16 cellular contexts compared by ENCODE assay signal in the genomic region with DNA sequence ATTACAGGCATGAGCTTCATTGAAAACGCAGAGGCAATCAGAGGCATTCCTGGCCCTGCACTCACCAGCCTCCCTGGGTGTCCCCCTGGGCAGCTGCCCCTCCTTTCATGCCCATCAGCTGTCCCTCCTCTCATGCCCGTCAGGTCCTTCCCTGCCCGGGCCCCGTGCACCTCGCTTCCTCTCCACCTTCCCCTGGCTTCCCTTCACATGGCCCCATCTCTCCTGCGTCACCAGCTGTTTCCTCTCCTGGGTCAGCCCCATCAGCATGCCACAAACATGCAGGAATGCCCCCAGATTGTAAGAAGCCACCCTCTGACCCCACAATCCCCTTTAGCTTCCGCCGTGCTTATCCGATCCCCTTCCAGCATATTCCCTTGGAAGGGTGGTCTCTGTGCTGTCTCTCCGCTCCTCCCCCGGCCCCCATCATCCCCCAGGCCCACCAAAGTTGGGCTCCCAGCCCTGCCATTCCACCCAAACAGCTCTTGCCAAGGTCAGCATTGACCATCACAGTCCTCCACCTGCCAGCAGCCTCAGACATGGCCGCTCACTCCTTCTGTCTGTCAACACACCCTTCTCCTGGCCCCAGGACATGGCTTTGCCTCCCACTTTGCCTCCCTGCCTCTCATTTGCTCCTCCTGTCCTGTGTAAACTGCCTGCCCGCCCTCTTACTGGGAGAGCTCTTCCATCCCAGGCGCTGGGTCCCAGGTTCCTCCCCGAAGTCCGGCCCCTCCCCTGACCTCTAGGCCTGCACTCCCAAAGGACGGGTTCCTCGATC.
DNase-seq lines count a peak whose midpoint lies in the region; ATAC-seq and TF ChIP-seq lines count a peak whose summit lies in the region.
"Had no signal": no experiment of that assay in that cellular context is flagged by ENCODE, and none has a peak within 500 bp of the region (broad histone marks: within the 10 kb centered on the region; RNA-seq: fewer than 3 reads in every experiment).

No MANE protein-coding gene starts in this region.

- no peak overlapping the region for H4K8ac ChIP-seq in neuronal stem cell (ENCODE audit: low read depth, low read length)

- WGBS in neuronal stem cell (ENCODE audit: extremely low coverage in 2 of 2, insufficient read length in 2 of 2, insufficient replicate concordance in 1 of 2), 2 donors, result no CpG with 5 or more reads among the region's 18 CpGs

- H4K20me1 ChIP-seq in BLaER1 treated with 17β-estradiol and CSF1 and Interleukin-3, amounts not matched to agents 10 nM and 100 nM, result peaks cover 0 to 4% (median 0%) of the 10 kb centered on the region in 11 experiments; a peak in 2 of 22 replicates
- H4K20me1 ChIP-seq in HCT116 (ENCODE audit: insufficient read depth), result no peaks in the 10 kb centered on the region

- H3K9me3 Mint-ChIP-seq in endothelial cell (ENCODE audit: unreplicated experiment) (no peaks in the 10 kb centered on the region), HFFc6 (no peaks in the 10 kb centered on the region)
- H3K9me3 Mint-ChIP-seq: naive thymus-derived CD4-positive, alpha-beta T cell had no signal

- H3K27me3 Mint-ChIP-seq in endothelial cell (ENCODE audit: unreplicated experiment) (peaks cover 4% of the 10 kb centered on the region), HFFc6 (ENCODE audit: insufficient read depth) (peaks cover 14% of the 10 kb centered on the region)

- DNase-seq in HCT116 (ENCODE audit: low read depth, low spot score) (no peak), endothelial cell (ENCODE audit: low spot score) (no peak), neuronal stem cell (ENCODE audit: low spot score) (no peak), MG63 (no peak), CD1c-positive myeloid dendritic cell (ENCODE audit: extremely low spot score) (no peak), HFFc6 (no peak)
- DNase-seq: activated CD4-positive, CD25-positive, alpha-beta regulatory T cell; DMS153; naive thymus-derived CD4-positive, alpha-beta T cell; NCI-H187 treated with DMSO at 0.1 percent for 48 hours; NCI-H748 treated with DMSO at 0.1 percent for 48 hours; right cardiac atrium; stimulated activated CD4-positive, alpha-beta T cell treated with anti-CD3 and anti-CD28 coated beads, Interleukin-4, amount 100 ng/mL, for 4 hours had no signal

- no TSS peak for BruUV-seq in HCT116 (replicated peaks; lab: Mats Ljungman, UMichigan)

- peaks cover 0 to 46% (median 14%) of the 10 kb centered on the region in 11 experiments; a peak in 12 of 22 replicates for H3K27me3 ChIP-seq in BLaER1 treated with 17β-estradiol and CSF1 and Interleukin-3, amounts not matched to agents 10 nM and 100 nM
- no peaks in the 10 kb centered on the region for H3K27me3 ChIP-seq in HCT116 (ENCODE audit: insufficient read depth, low read length)
- peaks cover 0 to 2% (median 0%) of the 10 kb centered on the region in 3 experiments for H3K27me3 ChIP-seq in neuronal stem cell (ENCODE audit: control insufficient read depth in 3 of 3, insufficient read depth in 3 of 3, low read depth in 1 of 3, low read length in 3 of 3)
- H3K27me3 ChIP-seq in MG63, result no peaks in the 10 kb centered on the region

- H3K4me1 Mint-ChIP-seq in endothelial cell (ENCODE audit: unreplicated experiment) (peaks cover 10% of the 10 kb centered on the region), HFFc6 (ENCODE audit: low read depth) (peaks cover 23% of the 10 kb centered on the region)

- H3K9me2 ChIP-seq in HCT116 (ENCODE audit: insufficient read depth), result no peaks in the 10 kb centered on the region

- POLR2A ChIA-PET in HCT116 (lab: Charles Lee), result interaction anchor here (1.3 kb wide), 1 partner anchor 99 kb away, joined by 3 read pairs; the partner anchor contains the start of gene IER5L

- H3K4me3 Mint-ChIP-seq in endothelial cell (ENCODE audit: unreplicated experiment) (no peak overlapping the region), HFFc6 (no peak overlapping the region)
- H3K4me3 Mint-ChIP-seq: naive thymus-derived CD4-positive, alpha-beta T cell had no signal

- no peak for TF ChIP-seq RAD21 in HCT116 (IDR thresholded peaks at IDR 0.05; ENCODE audit: low read depth)

- intact Hi-C loops in HCT116 (cut with micrococcal nuclease), result loop anchor here (5.0 kb wide), 1 partner anchor 211 kb away; no protein-coding TSS in a partner anchor

- H3K4me3 ChIP-seq in BLaER1 treated with 17β-estradiol and CSF1 and Interleukin-3, amounts not matched to agents 10 nM and 100 nM, result peak overlapping the region in 1 of 10 experiments; percentile 31; a peak in 1 of 20 replicates
- H3K4me3 ChIP-seq in HCT116 (replicated peaks in 1 of 2; ENCODE audit: low read depth in 1 of 2, low read length in 2 of 2) (no peak overlapping the region), neuronal stem cell (ENCODE audit: low read length in 2 of 2) (no peak overlapping the region), MG63 (no peak overlapping the region)
- H3K4me3 ChIP-seq: esophagus muscularis mucosa had no signal

- H3K4ac ChIP-seq in neuronal stem cell (ENCODE audit: low read length), result no peak overlapping the region

- peak overlapping the region; percentile 6 for H2BK15ac ChIP-seq in neuronal stem cell (ENCODE audit: low read length)

- no peak overlapping the region for H2BK12ac ChIP-seq in neuronal stem cell (ENCODE audit: low read length)

- H2BK120ac ChIP-seq in neuronal stem cell (ENCODE audit: low read depth, low read length), result no peak overlapping the region

- peak overlapping the region; percentile 17 for H3K23ac ChIP-seq in neuronal stem cell (ENCODE audit: low read depth, low read length, poor library complexity)

- no peak for TF ChIP-seq POLR2A in HCT116 (IDR thresholded peaks at IDR 0.05; ENCODE audit: borderline replicate concordance, extremely low read depth, insufficient read depth, insufficient read length)

- H3K27ac Mint-ChIP-seq in endothelial cell (ENCODE audit: unreplicated experiment) (peak overlapping the region; percentile 24), HFFc6 (no peak overlapping the region)

- H3K18ac ChIP-seq in neuronal stem cell (ENCODE audit: low read length), result peak overlapping the region; percentile 23

- TF ChIP-seq CTCF in HCT116 (IDR thresholded peaks at IDR 0.05 in 2 of 3, conservative IDR thresholded peaks at IDR 0.05 in 1 of 3; ENCODE audit: borderline replicate concordance in 1 of 3, insufficient read depth in 1 of 3, low read depth in 2 of 3, low read length in 2 of 3) (no peak), endothelial cell (IDR thresholded peaks at IDR 0.05; ENCODE audit: unreplicated experiment) (no peak), HFFc6 (IDR thresholded peaks at IDR 0.05) (no peak)

- peaks cover 0 to 10% (median 0%) of the 10 kb centered on the region in 11 experiments; a peak in 3 of 22 replicates for H3K9me3 ChIP-seq in BLaER1 treated with 17β-estradiol and CSF1 and Interleukin-3, amounts not matched to agents 10 nM and 100 nM (replicated peaks in 1 of 11)
- H3K9me3 ChIP-seq in HCT116 (ENCODE audit: control insufficient read depth in 1 of 2, insufficient read depth in 1 of 2, low read depth in 1 of 2, low read length in 2 of 2), result no peaks in the 10 kb centered on the region
- peaks cover 6% of the 10 kb centered on the region in 2 donors for H3K9me3 ChIP-seq in neuronal stem cell (replicated peaks in 1 of 2; ENCODE audit: control insufficient read depth in 2 of 2, insufficient read depth in 1 of 2, low read depth in 1 of 2, low read length in 2 of 2)
- H3K9me3 ChIP-seq in MG63, result no peaks in the 10 kb centered on the region
- H3K9me3 ChIP-seq: esophagus muscularis mucosa had no signal

- H3K36me3 ChIP-seq in BLaER1 treated with 17β-estradiol and CSF1 and Interleukin-3, amounts not matched to agents 10 nM and 100 nM, result no peaks in the 10 kb centered on the region
- H3K36me3 ChIP-seq in HCT116 (ENCODE audit: control insufficient read depth in 1 of 2, insufficient read depth in 2 of 2, low read length in 2 of 2), result no peaks in the 10 kb centered on the region
- no peaks in the 10 kb centered on the region for H3K36me3 ChIP-seq in neuronal stem cell (replicated peaks in 1 of 2; ENCODE audit: control insufficient read depth in 2 of 2, insufficient read depth in 2 of 2, low read length in 2 of 2)
- H3K36me3 ChIP-seq in MG63, result no peaks in the 10 kb centered on the region
- H3K36me3 ChIP-seq: esophagus muscularis mucosa had no signal

- H3K14ac ChIP-seq in neuronal stem cell (ENCODE audit: low read length), result no peak overlapping the region

- H3K79me1 ChIP-seq in neuronal stem cell (ENCODE audit: low read depth, low read length), result no peaks in the 10 kb centered on the region

- peak overlapping the region in 2 of 11 experiments; percentile 8 to 29; a peak in 1 of 22 replicates for H3K9ac ChIP-seq in BLaER1 treated with 17β-estradiol and CSF1 and Interleukin-3, amounts not matched to agents 10 nM and 100 nM
- no peak overlapping the region for H3K9ac ChIP-seq in HCT116 (ENCODE audit: low read length)
- H3K9ac ChIP-seq in neuronal stem cell (ENCODE audit: low read depth, low read length, poor library complexity), result peak overlapping the region; percentile 45

- H3K4me1 ChIP-seq in BLaER1 treated with 17β-estradiol and CSF1 and Interleukin-3, amounts not matched to agents 10 nM and 100 nM, result peaks cover 77 to 92% (median 87%) of the 10 kb centered on the region in 10 experiments
- H3K4me1 ChIP-seq in HCT116 (ENCODE audit: control insufficient read depth in 1 of 2, insufficient read depth in 2 of 2, low read length in 2 of 2), result peaks cover 21 to 31% of the 10 kb centered on the region in 2 experiments
- H3K4me1 ChIP-seq in neuronal stem cell (ENCODE audit: control insufficient read depth in 2 of 2, insufficient read depth in 1 of 2, low read depth in 1 of 2, low read length in 2 of 2), result peaks cover 15 to 33% of the 10 kb centered on the region in 2 donors

- H2AFZ ChIP-seq in HCT116 (ENCODE audit: low read depth, low read length, poor library complexity, severe bottlenecking) (no peak overlapping the region), neuronal stem cell (ENCODE audit: low read length) (peak overlapping the region; percentile 49)

- no peak overlapping the region for H4K91ac ChIP-seq in neuronal stem cell (ENCODE audit: low read depth, low read length, poor library complexity)

- H2AK5ac ChIP-seq in neuronal stem cell (ENCODE audit: low read depth, low read length), result peak overlapping the region; percentile 15

- H3K36me3 Mint-ChIP-seq in endothelial cell (ENCODE audit: low read depth, unreplicated experiment) (no peaks in the 10 kb centered on the region), HFFc6 (ENCODE audit: low read depth) (no peaks in the 10 kb centered on the region)
- H3K36me3 Mint-ChIP-seq: naive thymus-derived CD4-positive, alpha-beta T cell had no signal

- peak overlapping the region; percentile 74 to 93 (median 88) for H3K4me2 ChIP-seq in BLaER1 treated with 17β-estradiol and CSF1 and Interleukin-3, amounts not matched to agents 10 nM and 100 nM
- 0 out of 2 replicates have a peak overlapping the region, but pooled peaks have one; percentile 27 for H3K4me2 ChIP-seq in HCT116 (ENCODE audit: low read length)
- no peak overlapping the region for H3K4me2 ChIP-seq in neuronal stem cell (ENCODE audit: insufficient read depth, low read length, poor library complexity, severe bottlenecking)

- CTCF ChIA-PET in HCT116 (lab: Charles Lee), result no interaction called here

- H2BK5ac ChIP-seq in neuronal stem cell (ENCODE audit: low read length), result no peak overlapping the region

- RAD21 ChIA-PET in HCT116 (lab: Charles Lee; ENCODE audit: low non-redundant PET in 1 of 2, low total read pairs in 2 of 2, uncharacterized antibody in 2 of 2, unreplicated experiment in 2 of 2), result interaction anchor here in 1 of 2 experiments (0.6 to 0.7 kb wide), 2 partner anchors 102 to 332 kb away, joined by 3 to 4 read pairs; no protein-coding TSS in a partner anchor

- no peak overlapping the region for H3K27ac ChIP-seq in BLaER1 treated with 17β-estradiol and CSF1 and Interleukin-3, amounts not matched to agents 10 nM and 100 nM
- H3K27ac ChIP-seq in HCT116 (ENCODE audit: low read depth, low read length) (no peak overlapping the region), neuronal stem cell (replicated peaks; ENCODE audit: low read length) (no peak overlapping the region)
- H3K27ac ChIP-seq: esophagus muscularis mucosa had no signal

- H3K79me2 ChIP-seq in HCT116 (ENCODE audit: insufficient read depth, low read length), result no peaks in the 10 kb centered on the region

- no peak for ATAC-seq in HCT116
- no peak for ATAC-seq in GM21576 (IDR thresholded peaks at IDR 0.05; ENCODE audit: unreplicated experiment)
- ATAC-seq: naive thymus-derived CD4-positive, alpha-beta T cell; right cardiac atrium had no signal
